ENCODE assay signal across 18 cellular contexts in the genomic region with DNA sequence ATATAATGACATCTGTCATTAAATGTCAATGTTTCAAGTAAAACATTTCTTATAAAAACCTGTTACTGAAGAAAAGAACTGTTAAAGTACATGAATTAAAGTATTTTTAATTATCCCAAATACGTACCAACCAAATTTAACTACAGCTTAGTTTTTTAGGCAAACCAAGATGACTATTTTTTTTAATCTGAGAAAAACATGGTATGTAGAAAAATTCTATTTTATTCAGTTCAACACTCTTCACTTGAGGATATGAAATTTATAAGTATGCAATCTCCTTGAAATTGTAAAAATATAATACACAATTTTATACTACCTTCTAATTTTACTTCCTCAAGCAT.
A peak's percentile ranks its signal among the peaks of the same experiment; 100 is the strongest.
DNase-seq lines count a peak whose midpoint lies in the region; ATAC-seq, FAIRE-seq and TF ChIP-seq lines count a peak whose summit lies in the region.
"Had no signal": no experiment of that assay in that cellular context is flagged by ENCODE, and none has a peak within 500 bp of the region (broad histone marks: within the 10 kb centered on the region; RNA-seq: fewer than 3 reads in every experiment).

No MANE protein-coding gene starts in this region.

- no peak overlapping the region for H3K27ac ChIP-seq in CD4-positive, alpha-beta T cell (ENCODE audit: low read depth, low read length)
- H3K27ac ChIP-seq in trophoblast cell (ENCODE audit: low read depth, low read length), result no peak overlapping the region
- no peak overlapping the region for H3K27ac ChIP-seq in CD8-positive, alpha-beta memory T cell (ENCODE audit: low read depth, low read length)
- H3K27ac ChIP-seq: BLaER1 treated with 17β-estradiol and CSF1 and Interleukin-3, amounts not matched to agents 10 nM and 100 nM; esophagus muscularis mucosa; neutrophil; spleen had no signal

- H3K79me1 ChIP-seq in trophoblast cell (ENCODE audit: low read length), result peaks cover 9% of the 10 kb centered on the region

- H3K27ac Mint-ChIP-seq in CD4-positive, alpha-beta T cell, result no peak overlapping the region
- H3K27ac Mint-ChIP-seq in osteocyte (ENCODE audit: unreplicated experiment), result peak overlapping the region; percentile 31
- no peak overlapping the region for H3K27ac Mint-ChIP-seq in CD8-positive, alpha-beta memory T cell
- H3K27ac Mint-ChIP-seq: activated naive CD4-positive, alpha-beta T cell treated with anti-CD3 and anti-CD28 coated beads for 36 hours; memory B cell had no signal

- no peak overlapping the region for H3K23ac ChIP-seq in trophoblast cell (ENCODE audit: low read length)

- no peak overlapping the region for H3K9ac ChIP-seq in trophoblast cell (ENCODE audit: low read length)
- H3K9ac ChIP-seq: BLaER1 treated with 17β-estradiol and CSF1 and Interleukin-3, amounts not matched to agents 10 nM and 100 nM had no signal

- H3K4ac ChIP-seq in trophoblast cell (ENCODE audit: low read depth, low read length), result no peak overlapping the region

- H3K4me1 ChIP-seq in trophoblast cell (ENCODE audit: control insufficient read depth in 1 of 2, insufficient read depth in 2 of 2, low read length in 2 of 2), result no peaks in the 10 kb centered on the region
- H3K4me1 ChIP-seq in CD8-positive, alpha-beta memory T cell (ENCODE audit: insufficient read depth, low read length), result peaks cover 11% of the 10 kb centered on the region

- CTCF ChIA-PET in CD4-positive, alpha-beta T cell (lab: Charles Lee), result no interaction called here
- CTCF ChIA-PET in CD8-positive, alpha-beta memory T cell (lab: Charles Lee), result interaction anchor here (1.2 kb wide), 1 partner anchor 161 kb away, joined by 3 read pairs; no protein-coding TSS in a partner anchor

- H2BK120ac ChIP-seq in trophoblast cell (ENCODE audit: insufficient read depth, low read length, poor library complexity), result no peak overlapping the region

- H4K8ac ChIP-seq in trophoblast cell (ENCODE audit: low read depth, low read length), result no peak overlapping the region

- FAIRE-seq in RCC 7860 (lab: Jason Lieb, UNC), result peak; percentile 48
- FAIRE-seq: GM12891 had no signal

- H3K4me2 ChIP-seq in trophoblast cell (ENCODE audit: low read length), result no peak overlapping the region
- H3K4me2 ChIP-seq: BLaER1 treated with 17β-estradiol and CSF1 and Interleukin-3, amounts not matched to agents 10 nM and 100 nM had no signal

- no peak for TF ChIP-seq CTCF in CD4-positive, alpha-beta T cell (IDR thresholded peaks at IDR 0.05)
- no peak for TF ChIP-seq CTCF in epithelial cell of proximal tubule (conservative IDR thresholded peaks at IDR 0.05; ENCODE audit: low read depth, low read length)
- no peak for TF ChIP-seq CTCF in osteocyte (IDR thresholded peaks at IDR 0.05)

- WGBS in trophoblast cell (ENCODE audit: extremely low coverage, insufficient coverage, insufficient read length), result no CpG with 5 or more reads among the region's 1 CpG

- no peaks in the 10 kb centered on the region for H3K9me3 ChIP-seq in CD4-positive, alpha-beta T cell (ENCODE audit: control insufficient read depth, low read length)
- H3K9me3 ChIP-seq in trophoblast cell (ENCODE audit: insufficient read depth, low read depth, low read length), result no peaks in the 10 kb centered on the region
- H3K9me3 ChIP-seq in CD8-positive, alpha-beta memory T cell (ENCODE audit: low read length), result no peaks in the 10 kb centered on the region
- H3K9me3 ChIP-seq: esophagus muscularis mucosa, neutrophil, spleen had no signal

- H2AFZ ChIP-seq in trophoblast cell (ENCODE audit: insufficient read depth, low read length, poor library complexity), result no peak overlapping the region

- peaks cover 52% of the 10 kb centered on the region for H3K27me3 Mint-ChIP-seq in CD4-positive, alpha-beta T cell
- peaks cover 54% of the 10 kb centered on the region for H3K27me3 Mint-ChIP-seq in osteocyte (ENCODE audit: unreplicated experiment)
- H3K27me3 Mint-ChIP-seq in CD8-positive, alpha-beta memory T cell, result peaks cover 35 to 56% of the 10 kb centered on the region in 2 donors

- H3K9me3 Mint-ChIP-seq in CD4-positive, alpha-beta T cell, result no peaks in the 10 kb centered on the region
- no peaks in the 10 kb centered on the region for H3K9me3 Mint-ChIP-seq in osteocyte (ENCODE audit: unreplicated experiment)
- no peaks in the 10 kb centered on the region for H3K9me3 Mint-ChIP-seq in CD8-positive, alpha-beta memory T cell
- H3K9me3 Mint-ChIP-seq: activated naive CD4-positive, alpha-beta T cell treated with anti-CD3 and anti-CD28 coated beads for 36 hours; memory B cell had no signal

- no peak for DNase-seq in CD4-positive, alpha-beta T cell
- no peak for DNase-seq in RCC 7860 (ENCODE audit: low spot score)
- no peak for DNase-seq in epithelial cell of proximal tubule (ENCODE audit: low read depth)
- no peak for DNase-seq in osteocyte (ENCODE audit: extremely low spot score, unreplicated experiment)
- no peak for DNase-seq in trophoblast cell
- DNase-seq in SW480 (ENCODE audit: low spot score), result no peak
- DNase-seq in CD8-positive, alpha-beta memory T cell, result no peak
- DNase-seq: activated naive CD4-positive, alpha-beta T cell treated with anti-CD3 and anti-CD28 coated beads for 36 hours; HCEC 1CT; NCI-H1436 treated with DMSO at 0.1 percent for 48 hours; spleen had no signal

- no peak for ATAC-seq in CD4-positive, alpha-beta T cell (ENCODE audit: poor library complexity)
- ATAC-seq in HG02798 (IDR thresholded peaks at IDR 0.05; ENCODE audit: poor library complexity, unreplicated experiment), result no peak
- ATAC-seq: SK-N-SH treated with all-trans-retinoic acid at 6 μM for 48 hours had no signal

- no peak overlapping the region for H2AK5ac ChIP-seq in trophoblast cell (ENCODE audit: low read length)

- no peak overlapping the region for H2BK5ac ChIP-seq in trophoblast cell (ENCODE audit: low read depth, low read length, poor library complexity)

- peaks cover 45% of the 10 kb centered on the region for H3K27me3 ChIP-seq in CD4-positive, alpha-beta T cell (ENCODE audit: control insufficient read depth, insufficient read depth, low read length)
- no peaks in the 10 kb centered on the region for H3K27me3 ChIP-seq in trophoblast cell (ENCODE audit: insufficient read depth, low read length)
- H3K27me3 ChIP-seq in CD8-positive, alpha-beta memory T cell (ENCODE audit: insufficient read depth, low read length, poor library complexity, severe bottlenecking), result peaks cover 34% of the 10 kb centered on the region

- H4K12ac ChIP-seq in trophoblast cell (ENCODE audit: low read depth, low read length), result no peak overlapping the region

- H3K79me2 ChIP-seq in trophoblast cell (ENCODE audit: control insufficient read depth, insufficient read depth, low read length, poor library complexity), result peaks cover 5% of the 10 kb centered on the region

- H3K36me3 Mint-ChIP-seq in CD4-positive, alpha-beta T cell (ENCODE audit: low read depth), result peaks cover 7% of the 10 kb centered on the region
- H3K36me3 Mint-ChIP-seq in osteocyte (ENCODE audit: unreplicated experiment), result no peaks in the 10 kb centered on the region
- peaks cover 0 to 5% (median 0%) of the 10 kb centered on the region in 3 donors for H3K36me3 Mint-ChIP-seq in CD8-positive, alpha-beta memory T cell
- H3K36me3 Mint-ChIP-seq: memory B cell had no signal

- POLR2A ChIA-PET in CD4-positive, alpha-beta T cell (lab: Charles Lee), result interaction anchor here (0.6 kb wide), 1 partner anchor 396 kb away, joined by 3 read pairs; no protein-coding TSS in a partner anchor
- POLR2A ChIA-PET in CD8-positive, alpha-beta memory T cell (lab: Charles Lee), result interaction anchor here (0.6 kb wide), 1 partner anchor 60 kb away, joined by 3 read pairs; no protein-coding TSS in a partner anchor

- no peaks in the 10 kb centered on the region for H3K36me3 ChIP-seq in trophoblast cell (ENCODE audit: control insufficient read depth in 1 of 2, insufficient read depth in 2 of 2, low read length in 2 of 2)
- H3K36me3 ChIP-seq in CD8-positive, alpha-beta memory T cell (ENCODE audit: insufficient read depth, low read length), result no peaks in the 10 kb centered on the region
- H3K36me3 ChIP-seq: BLaER1 treated with 17β-estradiol and CSF1 and Interleukin-3, amounts not matched to agents 10 nM and 100 nM; esophagus muscularis mucosa; neutrophil; spleen had no signal

- H4K91ac ChIP-seq in trophoblast cell (ENCODE audit: low read depth, low read length), result no peak overlapping the region

- intact Hi-C loops in CD4-positive, alpha-beta T cell (cut with DNase I, micrococcal nuclease), result loop anchor here (10.0 kb wide), 2 partner anchors 63 to 223 kb away; a partner anchor contains a TSS

- no peak overlapping the region for H3K14ac ChIP-seq in trophoblast cell (ENCODE audit: low read length)

- H3K18ac ChIP-seq in trophoblast cell (ENCODE audit: low read length), result no peak overlapping the region

- peak overlapping the region; percentile 70 for H3K4me3 ChIP-seq in epithelial cell of proximal tubule (ENCODE audit: low read depth, low read length)
- H3K4me3 ChIP-seq in trophoblast cell (ENCODE audit: low read depth, low read length), result no peak overlapping the region
- H3K4me3 ChIP-seq in CD8-positive, alpha-beta memory T cell (ENCODE audit: low read length), result no peak overlapping the region
- H3K4me3 ChIP-seq: BLaER1 treated with 17β-estradiol and CSF1 and Interleukin-3, amounts not matched to agents 10 nM and 100 nM; esophagus muscularis mucosa; spleen had no signal

- peaks cover 19% of the 10 kb centered on the region for H3K4me1 Mint-ChIP-seq in CD4-positive, alpha-beta T cell (ENCODE audit: low read depth)
- peaks cover 18% of the 10 kb centered on the region for H3K4me1 Mint-ChIP-seq in osteocyte (ENCODE audit: unreplicated experiment)
- H3K4me1 Mint-ChIP-seq in CD8-positive, alpha-beta memory T cell, result peaks cover 17 to 40% (median 17%) of the 10 kb centered on the region in 3 donors

- no peak overlapping the region for H2BK12ac ChIP-seq in trophoblast cell (ENCODE audit: low read length)

- H3K4me3 Mint-ChIP-seq in CD4-positive, alpha-beta T cell, result peak overlapping the region; percentile 11
- H3K4me3 Mint-ChIP-seq in osteocyte (ENCODE audit: unreplicated experiment), result peak overlapping the region; percentile 42
- H3K4me3 Mint-ChIP-seq in CD8-positive, alpha-beta memory T cell, result peak overlapping the region in 1 of 7 donors; percentile 47
- H3K4me3 Mint-ChIP-seq: memory B cell had no signal
